12 cellular contexts compared by ENCODE assay signal in the genomic region with DNA sequence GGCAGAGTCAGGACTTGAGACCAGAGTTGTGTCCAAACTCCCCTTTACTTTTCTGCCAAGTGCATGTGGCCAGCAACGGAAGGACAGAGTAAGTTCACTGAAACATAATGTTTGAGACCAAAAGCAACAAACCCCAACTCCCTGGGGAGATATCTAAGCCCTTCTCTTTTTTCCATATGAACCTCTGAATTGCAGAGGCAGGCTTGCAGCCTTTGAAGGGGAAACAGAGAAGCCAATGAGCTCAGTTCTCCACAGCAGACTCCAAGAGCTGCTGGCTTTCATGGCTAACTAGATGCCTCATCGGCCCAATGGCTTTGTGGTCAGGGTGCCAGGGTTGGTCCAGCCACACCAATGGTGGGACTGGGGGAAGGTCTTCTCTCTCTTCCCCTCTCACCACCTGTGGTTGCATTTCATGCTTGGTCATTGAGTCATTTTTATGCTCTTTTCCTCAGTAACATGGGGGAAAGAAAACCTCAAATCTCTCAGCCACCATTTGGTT. TPM values are rescaled to one million over a fixed set of nuclear protein-coding genes. Genes with fewer than 3 reads are reported as not detected.
DNase-seq lines count a peak whose midpoint lies in the region; ATAC-seq and TF ChIP-seq lines count a peak whose summit lies in the region.
"Had no signal": no experiment of that assay in that cellular context is flagged by ENCODE, and none has a peak within 500 bp of the region (broad histone marks: within the 10 kb centered on the region; RNA-seq: fewer than 3 reads in every experiment).

No MANE protein-coding gene starts in this region.

- no peak for TF ChIP-seq CTCF in astrocyte of the cerebellum (IDR thresholded peaks at IDR 0.05; ENCODE audit: low read depth, low read length, missing control alignments)
- no peak for TF ChIP-seq CTCF in osteoblast (IDR thresholded peaks at IDR 0.05; ENCODE audit: extremely low read depth, low read depth, low read length)

- no peak overlapping the region for H3K27ac ChIP-seq in osteoblast (ENCODE audit: low read depth, low read length)
- H3K27ac ChIP-seq: thoracic aorta had no signal

- no peaks in the 10 kb centered on the region for H3K79me2 ChIP-seq in osteoblast (ENCODE audit: insufficient read depth, low read length)

- no peaks in the 10 kb centered on the region for H3K36me3 ChIP-seq in osteoblast (ENCODE audit: insufficient read depth, low read length)
- H3K36me3 ChIP-seq: thoracic aorta had no signal

- ATAC-seq in GM18511 (IDR thresholded peaks at IDR 0.05; ENCODE audit: unreplicated experiment) (peak; percentile 49), HG02885 (IDR thresholded peaks at IDR 0.05; ENCODE audit: poor library complexity, unreplicated experiment) (peak; percentile 41), HG03565 (IDR thresholded peaks at IDR 0.05; ENCODE audit: unreplicated experiment) (no peak), HG03025 (IDR thresholded peaks at IDR 0.05; ENCODE audit: low FRiP score, unreplicated experiment) (no peak)

- H3K4me1 ChIP-seq in osteoblast (ENCODE audit: insufficient read depth, low read length), result peaks cover 21% of the 10 kb centered on the region

- no peak overlapping the region for H3K4me2 ChIP-seq in osteoblast (ENCODE audit: insufficient read depth, low read length)

- no peaks in the 10 kb centered on the region for H3K9me3 ChIP-seq in osteoblast (ENCODE audit: low read depth, low read length)
- H3K9me3 ChIP-seq: thoracic aorta had no signal

- H4K20me1 ChIP-seq in osteoblast (ENCODE audit: insufficient read depth, low read length), result peaks cover 12% of the 10 kb centered on the region

- H2AFZ ChIP-seq in osteoblast (ENCODE audit: low read length), result no peak overlapping the region

- DNase-seq in astrocyte of the cerebellum (ENCODE audit: low read depth) (peak; percentile 80), osteoblast (ENCODE audit: insufficient read length, low spot score, missing footprints) (peak; percentile 93), DMS53 treated with DMSO at 0.1 percent for 48 hours (lab: John Stamatoyannopoulos, UW; ENCODE audit: unreplicated experiment) (no peak)
- DNase-seq in activated CD4-positive, alpha-beta T cell treated with anti-CD3 and anti-CD28 coated beads for 4 hours, result no peak
- DNase-seq: Calu3, retina, RPMI8226 had no signal

- peaks cover 23% of the 10 kb centered on the region for H3K27me3 ChIP-seq in osteoblast (ENCODE audit: insufficient read depth, low read length)

- no peak overlapping the region for H3K4me3 ChIP-seq in astrocyte of the cerebellum (ENCODE audit: low read depth, low read length)
- no peak overlapping the region for H3K4me3 ChIP-seq in osteoblast (ENCODE audit: insufficient read depth, low read length)
- H3K4me3 ChIP-seq: thoracic aorta had no signal

- in situ Hi-C loops in astrocyte of the cerebellum (cut with HindIII; ENCODE audit: low sequenced_read_pairs), result no loop called here

RNA-seq across cellular contexts. Expression of gene STARD8, which starts 34.0 kb away (rescaled TPM):
- 1.4 and 1.5 TPM in 2 replicates for total RNA-seq in osteoblast

Comparison
In these comparisons a context has a peak if more than half of its experiments do, and no peak if none do; other contexts are left out.
1. ATAC-seq: peak in GM18511 (single experiment) and HG02885 (single experiment); none in HG03565 (single experiment) and HG03025 (single experiment).
2. DNase-seq: peak in astrocyte of the cerebellum (single experiment) and osteoblast (single experiment); none in DMS53 treated with DMSO at 0.1 percent for 48 hours (single experiment) and activated CD4-positive, alpha-beta T cell treated with anti-CD3 and anti-CD28 coated beads for 4 hours (0 of 2).